Comparison of ENCODE assay signal across 23 cellular contexts in the genomic region with DNA sequence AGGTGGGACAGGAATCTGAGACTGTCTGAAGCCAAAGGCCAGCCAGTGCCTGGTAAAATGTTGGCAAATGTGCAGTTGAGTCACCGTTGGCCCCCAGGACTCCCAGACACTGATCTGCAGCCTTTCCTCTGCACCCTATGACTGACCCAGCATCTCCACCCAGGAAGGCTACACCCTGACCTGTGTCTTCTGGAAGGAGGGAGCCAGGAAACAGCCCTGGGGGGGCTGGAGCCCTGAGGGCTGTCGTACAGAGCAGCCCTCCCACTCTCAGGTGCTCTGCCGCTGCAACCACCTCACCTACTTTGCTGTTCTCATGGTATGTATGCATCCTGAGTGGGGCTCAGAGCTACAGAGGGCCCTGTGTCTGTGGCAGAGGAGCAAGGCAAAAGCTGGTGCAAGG. TPM values are rescaled to one million over a fixed set of nuclear protein-coding genes. Genes with fewer than 3 reads are reported as not detected.
"Had no signal": no experiment of that assay in that cellular context is flagged by ENCODE, and none has a peak within 500 bp of the region (broad histone marks: within the 10 kb centered on the region; RNA-seq: fewer than 3 reads in every experiment).

No MANE protein-coding gene starts in this region.

- H3K9me3 ChIP-seq: thoracic aorta, upper lobe of left lung had no signal

- H3K27ac ChIP-seq: foreskin keratinocyte, left lung, thoracic aorta, upper lobe of left lung, VCaP had no signal

- H3K4me1 ChIP-seq: foreskin keratinocyte, left lung, upper lobe of left lung had no signal

- H3K4me1 Mint-ChIP-seq: activated CD4-positive, alpha-beta T cell treated with anti-CD3 and anti-CD28 coated beads, Interleukin-2, amount 10 ng/mL, durations not matched to agents 7 days and 5 days; activated naive CD4-positive, alpha-beta T cell treated with anti-CD3 and anti-CD28 coated beads, Interleukin-2, amount 10 ng/mL, durations not matched to agents 7 days and 5 days had no signal

- H3K36me3 ChIP-seq: left lung, thoracic aorta, upper lobe of left lung had no signal

- H3K27me3 ChIP-seq: upper lobe of left lung had no signal

- H3K4me3 ChIP-seq: left lung, thoracic aorta, upper lobe of left lung had no signal

- H3K4me3 Mint-ChIP-seq: activated CD4-positive, alpha-beta T cell treated with anti-CD3 and anti-CD28 coated beads, Interleukin-2, amount 10 ng/mL, durations not matched to agents 7 days and 5 days; activated naive CD4-positive, alpha-beta T cell treated with anti-CD3 and anti-CD28 coated beads, Interleukin-2, amount 10 ng/mL, durations not matched to agents 7 days and 5 days; activated T-cell treated with anti-CD3 and anti-CD28 coated beads, Interleukin-2, amount 50 U/mL, for 72 hours; dendritic cell treated with granulocyte-macrophage colony-stimulating factor and Interleukin-4, amounts not matched to agents 40 ng/mL and 50 ng/mL, for 4 days; mesothelial cell of epicardium; stimulated activated naive B cell treated with anti-CD40 and anti-IgM and Interleukin-4, amounts not matched to agents 10 μg/mL and 1 μg/mL and 100 μg/mL, for 72 hours; T-cell; T-helper 2 cell treated with Interferon-gamma antibody and Interleukin-4, amounts not matched to agents 5 μg/mL and 100 μg/mL, for 36 hours had no signal

- ATAC-seq: foreskin keratinocyte; left lung; sciatic nerve; stimulated activated naive B cell treated with anti-CD40 and anti-IgM and Interleukin-4, amounts not matched to agents 10 μg/mL and 1 μg/mL and 100 μg/mL, for 72 hours; T-cell had no signal

- DNase-seq: activated CD4-positive, alpha-beta T cell treated with anti-CD3 and anti-CD28 coated beads, Interleukin-2, amount 10 ng/mL, durations not matched to agents 7 days and 5 days; activated CD4-positive, CD25-positive, alpha-beta regulatory T cell treated with anti-CD3 and anti-CD28 coated beads, Interleukin-2, amount 50 U/mL, for 72 hours; activated effector memory CD4-positive, alpha-beta T cell treated with anti-CD3 and anti-CD28 coated beads, Interleukin-2, amount 50 U/mL, for 16 hours; activated naive CD4-positive, alpha-beta T cell treated with anti-CD3 and anti-CD28 coated beads, Interleukin-2, amount 10 ng/mL, durations not matched to agents 7 days and 5 days; activated T-cell treated with anti-CD3 and anti-CD28 coated beads, Interleukin-2, amount 50 U/mL, for 72 hours; effector CD4-positive, alpha-beta T cell; foreskin keratinocyte; kidney glomerular epithelial cell; left lung; nucleus accumbens; small intestine; stimulated activated CD4-positive, alpha-beta T cell treated with anti-CD3 and anti-CD28 coated beads, Interleukin-2, amount 100 ng/mL, for 24 hours; stimulated activated naive B cell treated with anti-CD40 and anti-IgM and Interleukin-4, amounts not matched to agents 10 μg/mL and 1 μg/mL and 100 μg/mL, for 72 hours; T-cell; upper lobe of left lung had no signal

- H3K27ac Mint-ChIP-seq: activated CD4-positive, alpha-beta T cell treated with anti-CD3 and anti-CD28 coated beads, Interleukin-2, amount 10 ng/mL, durations not matched to agents 7 days and 5 days; activated naive CD4-positive, alpha-beta T cell treated with anti-CD3 and anti-CD28 coated beads, Interleukin-2, amount 10 ng/mL, durations not matched to agents 7 days and 5 days; activated T-cell treated with anti-CD3 and anti-CD28 coated beads, Interleukin-2, amount 50 U/mL, for 72 hours; dendritic cell treated with granulocyte-macrophage colony-stimulating factor and Interleukin-4, amounts not matched to agents 40 ng/mL and 50 ng/mL, for 4 days; mesothelial cell of epicardium; stimulated activated naive B cell treated with anti-CD40 and anti-IgM and Interleukin-4, amounts not matched to agents 10 μg/mL and 1 μg/mL and 100 μg/mL, for 72 hours; T-cell; T-helper 2 cell treated with Interferon-gamma antibody and Interleukin-4, amounts not matched to agents 5 μg/mL and 100 μg/mL, for 36 hours had no signal

- H3K27me3 Mint-ChIP-seq: activated CD4-positive, alpha-beta T cell treated with anti-CD3 and anti-CD28 coated beads, Interleukin-2, amount 10 ng/mL, durations not matched to agents 7 days and 5 days; stimulated activated naive B cell treated with anti-CD40 and anti-IgM and Interleukin-4, amounts not matched to agents 10 μg/mL and 1 μg/mL and 100 μg/mL, for 72 hours; T-cell had no signal

RNA-seq across cellular contexts. Expression of a gene that starts 24.0 kb away (rescaled TPM):
- total RNA-seq: foreskin keratinocyte, glomerular endothelial cell, lung microvascular endothelial cell had no signal
